ENCODE assay signal across 32 cellular contexts in genomic region chr2:208074610-208075356, GRCh38. TPM values are rescaled to one million over a fixed set of nuclear protein-coding genes. Genes with fewer than 3 reads are reported as not detected.
DNase-seq lines count a peak whose midpoint lies in the region; ATAC-seq and TF ChIP-seq lines count a peak whose summit lies in the region.
"Had no signal": no experiment of that assay in that cellular context is flagged by ENCODE, and none has a peak within 500 bp of the region (broad histone marks: within the 10 kb centered on the region; RNA-seq: fewer than 3 reads in every experiment).

No MANE protein-coding gene starts in this region.

- no peak overlapping the region for H3K4me3 Mint-ChIP-seq in activated T-helper 2 cell treated with anti-CD3 and anti-CD28 coated beads, Interferon-gamma antibody, Interleukin-2, Interleukin-4, amounts not matched to agents 10 μg/mL and 5 μg/mL and 100 μg/mL, durations not matched to agents 14 hours and 24 hours and 36 hours (ENCODE audit: low read depth)
- H3K4me3 Mint-ChIP-seq: activated CD8-positive, alpha-beta memory T cell treated with anti-CD3 and anti-CD28 coated beads, Interleukin-2, amount 10 ng/mL, durations not matched to agents 7 days and 5 days; activated naive CD8-positive, alpha-beta T cell treated with anti-CD3 and anti-CD28 coated beads, Interleukin-2, amount 50 U/mL, for 24 hours; IgD-negative memory B cell; WTC11 had no signal

- DNase-seq in mammary epithelial cell (no peak), breast epithelium (ENCODE audit: low spot score in 2 of 2) (no peak), aorta (no peak), T1000 (lab: John Stamatoyannopoulos, UW) (no peak)
- DNase-seq in activated T-helper 2 cell treated with anti-CD3 and anti-CD28 coated beads, Interferon-gamma antibody, Interleukin-2, Interleukin-4, amounts not matched to agents 10 μg/mL and 5 μg/mL and 100 μg/mL, durations not matched to agents 14 hours and 24 hours and 36 hours (ENCODE audit: low spot score), result no peak
- DNase-seq in activated naive CD4-positive, alpha-beta T cell treated with anti-CD3 and anti-CD28 coated beads, Interleukin-2, amount 50 U/mL, for 16 hours, result no peak
- DNase-seq: activated CD8-positive, alpha-beta memory T cell treated with anti-CD3 and anti-CD28 coated beads, Interleukin-2, amount 10 ng/mL, durations not matched to agents 7 days and 5 days; activated naive CD8-positive, alpha-beta T cell treated with anti-CD3 and anti-CD28 coated beads, Interleukin-2, amount 50 U/mL, for 24 hours; activated T-cell treated with anti-CD3 and anti-CD28 coated beads, Interleukin-2, amount 50 U/mL, for 48 hours; body of pancreas; COR-L47; NCI-H146; NCI-H446; SJCRH30; stimulated activated CD4-positive, alpha-beta T cell treated with anti-CD3 and anti-CD28 coated beads, Interleukin-4, amount 100 ng/mL, for 24 hours; SW 1271; transverse colon had no signal

- H3K4me1 Mint-ChIP-seq in activated T-helper 2 cell treated with anti-CD3 and anti-CD28 coated beads, Interferon-gamma antibody, Interleukin-2, Interleukin-4, amounts not matched to agents 10 μg/mL and 5 μg/mL and 100 μg/mL, durations not matched to agents 14 hours and 24 hours and 36 hours (ENCODE audit: low read depth), result no peaks in the 10 kb centered on the region
- H3K4me1 Mint-ChIP-seq: activated CD8-positive, alpha-beta memory T cell treated with anti-CD3 and anti-CD28 coated beads, Interleukin-2, amount 10 ng/mL, durations not matched to agents 7 days and 5 days; activated naive CD8-positive, alpha-beta T cell treated with anti-CD3 and anti-CD28 coated beads, Interleukin-2, amount 50 U/mL, for 24 hours; IgD-negative memory B cell had no signal

- H3K36me3 ChIP-seq in mammary epithelial cell (ENCODE audit: insufficient read depth, low read length) (no peaks in the 10 kb centered on the region), breast epithelium (no peaks in the 10 kb centered on the region), neural cell (ENCODE audit: insufficient read depth, low read length) (no peaks in the 10 kb centered on the region), aorta (ENCODE audit: control insufficient read depth in 1 of 2, insufficient read depth in 2 of 2, low read length in 1 of 2) (no peaks in the 10 kb centered on the region)
- H3K36me3 ChIP-seq: gastroesophageal sphincter, neutrophil, prostate gland, SJCRH30, transverse colon had no signal

- no peak overlapping the region for H3K27ac ChIP-seq in mammary epithelial cell (ENCODE audit: insufficient read depth, low read depth, low read length)
- H3K27ac ChIP-seq in breast epithelium, result no peak overlapping the region
- peak overlapping the region; percentile 57 for H3K27ac ChIP-seq in cingulate gyrus (ENCODE audit: low read depth, low read length)
- H3K27ac ChIP-seq in neural cell (ENCODE audit: low read length), result peak overlapping the region; percentile 26
- no peak overlapping the region for H3K27ac ChIP-seq in aorta (ENCODE audit: low read depth in 1 of 2, low read length in 2 of 2)
- H3K27ac ChIP-seq: 22Rv1, body of pancreas, C4-2B, gastroesophageal sphincter, neutrophil, prostate gland, SJCRH30, transverse colon had no signal

- no peak overlapping the region for H3K27ac Mint-ChIP-seq in activated T-helper 2 cell treated with anti-CD3 and anti-CD28 coated beads, Interferon-gamma antibody, Interleukin-2, Interleukin-4, amounts not matched to agents 10 μg/mL and 5 μg/mL and 100 μg/mL, durations not matched to agents 14 hours and 24 hours and 36 hours
- H3K27ac Mint-ChIP-seq: activated CD8-positive, alpha-beta memory T cell treated with anti-CD3 and anti-CD28 coated beads, Interleukin-2, amount 10 ng/mL, durations not matched to agents 7 days and 5 days; activated naive CD8-positive, alpha-beta T cell treated with anti-CD3 and anti-CD28 coated beads, Interleukin-2, amount 50 U/mL, for 24 hours; IgD-negative memory B cell; WTC11 had no signal

- TF ChIP-seq EP300 in neural cell (conservative IDR thresholded peaks at IDR 0.05; ENCODE audit: poor library complexity, severe bottlenecking), result no peak

- H3K9me3 ChIP-seq in mammary epithelial cell (replicated peaks; ENCODE audit: insufficient read depth, low read length), result no peaks in the 10 kb centered on the region
- no peaks in the 10 kb centered on the region for H3K9me3 ChIP-seq in breast epithelium
- H3K9me3 ChIP-seq in neural cell (ENCODE audit: low read length), result no peaks in the 10 kb centered on the region
- peaks cover 2% of the 10 kb centered on the region for H3K9me3 ChIP-seq in aorta (ENCODE audit: control insufficient read depth, low read length)
- H3K9me3 ChIP-seq: body of pancreas, gastroesophageal sphincter, neutrophil, prostate gland, SJCRH30, transverse colon had no signal

- no peak for TF ChIP-seq RAD21 in neural cell (conservative IDR thresholded peaks at IDR 0.05)

- H3K79me2 ChIP-seq in mammary epithelial cell (ENCODE audit: insufficient read depth, low read length) (no peaks in the 10 kb centered on the region), neural cell (replicated peaks; ENCODE audit: insufficient read depth, low read length) (no peaks in the 10 kb centered on the region)

- in situ Hi-C loops in mammary epithelial cell (cut with MboI; ENCODE audit: low sequenced_read_pairs in 2 of 2), result no loop called here

- CTCF ChIA-PET in mammary epithelial cell (lab: Charles Lee; ENCODE audit: low non-redundant PET), result no interaction called here

- H3F3A ChIP-seq in neural cell (ENCODE audit: insufficient read depth, low read length, poor library complexity, severe bottlenecking), result no peaks in the 10 kb centered on the region

- H3K9me3 Mint-ChIP-seq in activated T-helper 2 cell treated with anti-CD3 and anti-CD28 coated beads, Interferon-gamma antibody, Interleukin-2, Interleukin-4, amounts not matched to agents 10 μg/mL and 5 μg/mL and 100 μg/mL, durations not matched to agents 14 hours and 24 hours and 36 hours, result no peaks in the 10 kb centered on the region
- H3K9me3 Mint-ChIP-seq: activated naive CD8-positive, alpha-beta T cell treated with anti-CD3 and anti-CD28 coated beads, Interleukin-2, amount 50 U/mL, for 24 hours had no signal

- 34% methylated on average over 9 of the region's 9 CpGs for WGBS in mammary epithelial cell (ENCODE audit: low coverage, missing lambda C conversion rate)
- WGBS in aorta, 2 donors, result 47 to 48% methylated on average over 9 of the region's 9 CpGs

- intact Hi-C loops in mammary epithelial cell (cut with micrococcal nuclease) (loop anchor here (5.0 to 10.0 kb wide), 3 partner anchors 42 to 450 kb away; partner anchors contain the start of gene METTL21A), breast epithelium (cut with DNase I; ENCODE audit: low total_unique reads) (no loop called here), aorta (cut with DNase I) (loop anchor here in 1 of 2 donors (10.0 kb wide), 1 partner anchor 450 kb away; the partner anchor contains the start of gene METTL21A)
- intact Hi-C loops in activated T-helper 2 cell treated with anti-CD3 and anti-CD28 coated beads, Interferon-gamma antibody, Interleukin-2, Interleukin-4, amounts not matched to agents 10 μg/mL and 5 μg/mL and 100 μg/mL, durations not matched to agents 14 hours and 24 hours and 36 hours (cut with micrococcal nuclease), result no loop called here

- H4K20me1 ChIP-seq in mammary epithelial cell (ENCODE audit: insufficient read depth, low read length) (no peaks in the 10 kb centered on the region), neural cell (ENCODE audit: insufficient read depth) (no peaks in the 10 kb centered on the region)

- BruUV-seq in mammary epithelial cell (replicated peaks; lab: Mats Ljungman, UMichigan), result no TSS peak

- TF ChIP-seq CTCF in mammary epithelial cell (conservative IDR thresholded peaks at IDR 0.05 in 1 of 2, IDR thresholded peaks at IDR 0.05 in 1 of 2; ENCODE audit: extremely low read depth in 1 of 2, insufficient read depth in 1 of 2, low read depth in 1 of 2, low read length in 2 of 2) (no peak), breast epithelium (IDR thresholded peaks at IDR 0.05) (no peak), neural cell (IDR thresholded peaks at IDR 0.05; ENCODE audit: poor library complexity, severe bottlenecking) (no peak)

- peak; percentile 33 for ATAC-seq in aorta (ENCODE audit: low FRiP score)
- ATAC-seq: activated CD8-positive, alpha-beta memory T cell treated with anti-CD3 and anti-CD28 coated beads, Interleukin-2, amount 10 ng/mL, durations not matched to agents 7 days and 5 days; activated naive CD8-positive, alpha-beta T cell treated with anti-CD3 and anti-CD28 coated beads, Interleukin-2, amount 50 U/mL, for 24 hours; body of pancreas; gastroesophageal sphincter; sciatic nerve; WTC11 had no signal

- no peaks in the 10 kb centered on the region for H3K27me3 ChIP-seq in mammary epithelial cell (ENCODE audit: insufficient read depth, low read length)
- H3K27me3 ChIP-seq in breast epithelium, result no peaks in the 10 kb centered on the region
- no peaks in the 10 kb centered on the region for H3K27me3 ChIP-seq in neural cell (ENCODE audit: insufficient read depth, low read depth, low read length)
- H3K27me3 ChIP-seq in aorta (ENCODE audit: control insufficient read depth in 1 of 2, insufficient read depth in 2 of 2, low read length in 1 of 2), result no peaks in the 10 kb centered on the region
- H3K27me3 ChIP-seq: body of pancreas, neutrophil, SJCRH30, transverse colon had no signal

- H3K4me1 ChIP-seq in mammary epithelial cell (ENCODE audit: insufficient read depth, low read length) (no peaks in the 10 kb centered on the region), breast epithelium (no peaks in the 10 kb centered on the region), aorta (ENCODE audit: control insufficient read depth in 1 of 2, insufficient read depth in 2 of 2, low read length in 2 of 2) (no peaks in the 10 kb centered on the region)
- H3K4me1 ChIP-seq: body of pancreas, gastroesophageal sphincter, prostate gland, SJCRH30 had no signal

- H3K4me2 ChIP-seq in mammary epithelial cell (ENCODE audit: insufficient read depth, low read depth, low read length) (peak overlapping the region; percentile 8), neural cell (ENCODE audit: low read length) (no peak overlapping the region)

- TF ChIP-seq POLR2A in breast epithelium (IDR thresholded peaks at IDR 0.05), result no peak

- dilution Hi-C loops in mammary epithelial cell (cut with HindIII; ENCODE audit: low sequenced_read_pairs), result loop anchor here (25.0 kb wide), 1 partner anchor 312 kb away; the partner anchor contains the start of gene FZD5

- H2AFZ ChIP-seq in mammary epithelial cell (ENCODE audit: low read depth, low read length) (peak overlapping the region; percentile 78), neural cell (ENCODE audit: low read depth, low read length) (no peak overlapping the region)

- H3K4me3 ChIP-seq in mammary epithelial cell (replicated peaks in 1 of 3; ENCODE audit: insufficient read depth in 1 of 3, low read depth in 2 of 3, low read length in 3 of 3) (no peak overlapping the region), breast epithelium (no peak overlapping the region), neural cell (ENCODE audit: low read length) (no peak overlapping the region), aorta (ENCODE audit: low read length in 2 of 2) (no peak overlapping the region)
- H3K4me3 ChIP-seq: body of pancreas, gastroesophageal sphincter, lung, prostate gland, SJCRH30, transverse colon had no signal

- no peaks in the 10 kb centered on the region for H3K9me2 ChIP-seq in neural cell (ENCODE audit: insufficient read depth, low read length)

- H3K9ac ChIP-seq in mammary epithelial cell (ENCODE audit: insufficient read depth, low read length), result peak overlapping the region; percentile 4
- no peak overlapping the region for H3K9ac ChIP-seq in neural cell (ENCODE audit: low read length)

- no peaks in the 10 kb centered on the region for H3K36me3 Mint-ChIP-seq in activated T-helper 2 cell treated with anti-CD3 and anti-CD28 coated beads, Interferon-gamma antibody, Interleukin-2, Interleukin-4, amounts not matched to agents 10 μg/mL and 5 μg/mL and 100 μg/mL, durations not matched to agents 14 hours and 24 hours and 36 hours (ENCODE audit: low read depth)
- H3K36me3 Mint-ChIP-seq: activated CD8-positive, alpha-beta memory T cell treated with anti-CD3 and anti-CD28 coated beads, Interleukin-2, amount 10 ng/mL, durations not matched to agents 7 days and 5 days; IgD-negative memory B cell had no signal

- peaks cover 11% of the 10 kb centered on the region for H3K27me3 Mint-ChIP-seq in activated T-helper 2 cell treated with anti-CD3 and anti-CD28 coated beads, Interferon-gamma antibody, Interleukin-2, Interleukin-4, amounts not matched to agents 10 μg/mL and 5 μg/mL and 100 μg/mL, durations not matched to agents 14 hours and 24 hours and 36 hours (ENCODE audit: low read depth)

RNA-seq across cellular contexts. Expression of gene PLEKHM3, which starts 49.5 kb away (rescaled TPM):
- total RNA-seq in mammary epithelial cell (10 to 100 TPM in 1 of 2 donors, 1 to 10 TPM in 1; 6.4 to 15.0 TPM), breast epithelium (10 to 100 TPM; 24.3 to 35.0 (median 29.0) TPM), aorta (10 to 100 TPM; 12.4 to 18.9 TPM)
- polyA plus RNA-seq in mammary epithelial cell (2.1 TPM), neural cell (10.7 and 13.4 TPM in 2 replicates), aorta (1 to 10 TPM; 2.8 to 6.3 TPM)
- polyA minus RNA-seq in mammary epithelial cell (22.1 TPM), neural cell (53.6 and 60.2 TPM in 2 replicates)
- 7.1 and 8.4 TPM in 2 replicates for total RNA-seq in activated T-helper 2 cell treated with anti-CD3 and anti-CD28 coated beads, Interferon-gamma antibody, Interleukin-2, Interleukin-4, amounts not matched to agents 10 μg/mL and 5 μg/mL and 100 μg/mL, durations not matched to agents 14 hours and 24 hours and 36 hours

RNA-seq across cellular contexts. Expression of gene CRYGD, which starts 49.5 kb away (rescaled TPM):
- total RNA-seq in mammary epithelial cell (not detected), breast epithelium (not detected), aorta (not detected)
- polyA plus RNA-seq in mammary epithelial cell (not detected), neural cell (not detected in 2 replicates), aorta (not detected)
- polyA minus RNA-seq in mammary epithelial cell (not detected), neural cell (not detected in 2 replicates)
- total RNA-seq in activated T-helper 2 cell treated with anti-CD3 and anti-CD28 coated beads, Interferon-gamma antibody, Interleukin-2, Interleukin-4, amounts not matched to agents 10 μg/mL and 5 μg/mL and 100 μg/mL, durations not matched to agents 14 hours and 24 hours and 36 hours, result not detected in 2 replicates
- total RNA-seq: activated CD8-positive, alpha-beta memory T cell treated with anti-CD3 and anti-CD28 coated beads, Interleukin-2, amount 10 ng/mL, durations not matched to agents 7 days and 5 days; body of pancreas; endothelial cell of umbilical vein; G401; gastroesophageal sphincter; kidney epithelial cell; lung; prostate gland; RPMI7951; sciatic nerve; SJCRH30; transverse colon had no signal
- polyA plus RNA-seq: endothelial cell of umbilical vein, IgD-negative memory B cell, lung had no signal

RNA-seq across cellular contexts. Expression of gene CRYGC, which starts 54.8 kb away (rescaled TPM):
- under 1 TPM in 1 of 2 donors, not detected in 1; 0.52 TPM for total RNA-seq in mammary epithelial cell
- 0.23 TPM for polyA plus RNA-seq in mammary epithelial cell
- polyA minus RNA-seq in mammary epithelial cell, result not detected
- total RNA-seq in breast epithelium, result not detected
- not detected in 2 replicates for polyA plus RNA-seq in neural cell
- not detected in 2 replicates for polyA minus RNA-seq in neural cell
- total RNA-seq in aorta, result not detected
- polyA plus RNA-seq in aorta, result not detected
- total RNA-seq in activated T-helper 2 cell treated with anti-CD3 and anti-CD28 coated beads, Interferon-gamma antibody, Interleukin-2, Interleukin-4, amounts not matched to agents 10 μg/mL and 5 μg/mL and 100 μg/mL, durations not matched to agents 14 hours and 24 hours and 36 hours, result not detected in 2 replicates
- total RNA-seq: activated CD8-positive, alpha-beta memory T cell treated with anti-CD3 and anti-CD28 coated beads, Interleukin-2, amount 10 ng/mL, durations not matched to agents 7 days and 5 days; body of pancreas; endothelial cell of umbilical vein; gastroesophageal sphincter; kidney epithelial cell; lung; RPMI7951; sciatic nerve; SJCRH30; transverse colon; WTC11 had no signal
- polyA plus RNA-seq: endothelial cell of umbilical vein, IgD-negative memory B cell, lung had no signal

Comparison
In these comparisons a context has a peak if more than half of its experiments do, and no peak if none do; other contexts are left out.
1. H3K27ac ChIP-seq: peak in cingulate gyrus (single experiment) and neural cell (single experiment); none in mammary epithelial cell (single experiment), breast epithelium (0 of 2) and aorta (0 of 2).